17 cellular contexts compared by ENCODE assay signal in the genomic region with DNA sequence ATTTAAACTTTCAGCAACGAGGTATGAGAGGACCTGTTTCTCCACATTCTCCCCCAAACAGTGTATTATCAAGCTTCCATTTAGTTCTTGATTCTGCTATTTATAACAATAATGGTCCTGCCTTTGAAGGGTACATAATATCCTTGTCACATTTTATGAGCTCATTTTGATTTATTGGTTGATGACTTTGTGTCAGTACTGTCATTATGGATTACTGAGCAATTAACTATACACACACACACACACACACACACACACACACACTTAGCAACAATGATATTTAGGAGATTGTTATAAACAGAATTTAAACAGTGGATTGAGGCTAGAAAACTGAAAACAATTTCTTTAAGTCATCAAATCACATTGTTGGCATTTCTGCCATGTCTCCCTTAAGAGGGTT. TPM values are rescaled to one million over a fixed set of nuclear protein-coding genes. Genes with fewer than 3 reads are reported as not detected.
"Had no signal": no experiment of that assay in that cellular context is flagged by ENCODE, and none has a peak within 500 bp of the region (broad histone marks: within the 10 kb centered on the region; RNA-seq: fewer than 3 reads in every experiment).

No MANE protein-coding gene starts in this region.

- DNase-seq: activated CD4-positive, alpha-beta T cell treated with anti-CD3 and anti-CD28 coated beads, Interleukin-2, amount 10 ng/mL, durations not matched to agents 24 days and 14 days; activated naive CD4-positive, alpha-beta T cell treated with anti-CD3 and anti-CD28 coated beads, Interleukin-2, amount 50 U/mL, for 16 hours; central memory CD4-positive, alpha-beta T cell; effector CD8-positive, alpha-beta T cell; foreskin melanocyte; heart left ventricle; left ventricle myocardium inferior; mesenchymal stem cell; nephron progenitor cell; psoas muscle; stimulated activated CD4-positive, alpha-beta T cell treated with anti-CD3 and anti-CD28 coated beads, Interleukin-2, amount 100 ng/mL, for 24 hours; stimulated activated naive CD8-positive, alpha-beta T cell treated with anti-CD3 and anti-CD28 coated beads, Interleukin-15, Interleukin-2, amounts not matched to agents 100 U/mL and 50 U/mL, for 24 hours had no signal

- H3K9me3 ChIP-seq: heart left ventricle, left ventricle myocardium inferior, psoas muscle, suprapubic skin had no signal

- H3K9me3 Mint-ChIP-seq: activated CD4-positive, alpha-beta T cell treated with anti-CD3 and anti-CD28 coated beads, Interleukin-2, amount 10 ng/mL, durations not matched to agents 24 days and 14 days; nephron progenitor cell; type B pancreatic cell had no signal

- ATAC-seq: heart left ventricle; psoas muscle; sciatic nerve; stimulated activated naive CD8-positive, alpha-beta T cell treated with anti-CD3 and anti-CD28 coated beads, Interleukin-15, Interleukin-2, amounts not matched to agents 100 U/mL and 50 U/mL, for 24 hours had no signal

- H3K27ac Mint-ChIP-seq: activated CD4-positive, alpha-beta T cell treated with anti-CD3 and anti-CD28 coated beads, Interleukin-2, amount 10 ng/mL, durations not matched to agents 24 days and 14 days; nephron progenitor cell; type B pancreatic cell had no signal

- H3K4me1 Mint-ChIP-seq: nephron progenitor cell had no signal

- H3K4me3 ChIP-seq: coronary artery, heart left ventricle, left ventricle myocardium inferior, psoas muscle, suprapubic skin had no signal

- H3K36me3 ChIP-seq: heart left ventricle, left ventricle myocardium inferior, suprapubic skin had no signal

- H3K36me3 Mint-ChIP-seq: type B pancreatic cell had no signal

- H3K4me1 ChIP-seq: left ventricle myocardium inferior, psoas muscle had no signal

- H3K4me3 Mint-ChIP-seq: activated CD4-positive, alpha-beta T cell treated with anti-CD3 and anti-CD28 coated beads, Interleukin-2, amount 10 ng/mL, durations not matched to agents 24 days and 14 days; nephron progenitor cell; type B pancreatic cell had no signal

- H3K27me3 ChIP-seq: suprapubic skin had no signal

- H3K27ac ChIP-seq: coronary artery, heart left ventricle, left ventricle myocardium inferior, psoas muscle, suprapubic skin had no signal

RNA-seq across cellular contexts. Expression of a gene that starts 7.0 kb away (rescaled TPM):
- total RNA-seq: activated CD4-positive, alpha-beta T cell treated with anti-CD3 and anti-CD28 coated beads, Interleukin-2, amount 10 ng/mL, durations not matched to agents 24 days and 14 days; heart left ventricle; left ventricle myocardium inferior; omental fat pad; psoas muscle; sciatic nerve had no signal
